In genomic region chr10:124589491-124590006, GRCh38 we compare ENCODE assay signal across 1 cellular context.
TF ChIP-seq lines count a peak whose summit lies in the region.

No MANE protein-coding gene starts in this region.

TF ChIP-seq in HepG2, 621 proteins besides CTCF, POLR2A, EP300 and RAD21 (continued from another document and continues in another):
- TF ChIP-seq ZNF142 (CRISPR knock-in tag; IDR thresholded peaks at IDR 0.05) (peak; percentile 75; the same call in 1 of the 2 replicates), TRIM22 (IDR thresholded peaks at IDR 0.05) (no peak), CREB1 (IDR thresholded peaks at IDR 0.05) (no peak), CREB1 (CRISPR knock-in tag; IDR thresholded peaks at IDR 0.05) (no peak), ZNF430 (CRISPR knock-in tag; IDR thresholded peaks at IDR 0.05) (0 out of 2 replicates have a peak, but pooled peaks have one; percentile 46), GZF1 (CRISPR knock-in tag; IDR thresholded peaks at IDR 0.05) (peak; percentile 45; the same call in 1 of the 2 replicates), FOXP1 (IDR thresholded peaks at IDR 0.05) (no peak), FOXP1 (CRISPR knock-in tag; IDR thresholded peaks at IDR 0.05) (no peak), RARA (CRISPR knock-in tag; IDR thresholded peaks at IDR 0.05) (peak; percentile 55), SPEN (CRISPR knock-in tag; IDR thresholded peaks at IDR 0.05; ENCODE audit: low read depth) (no peak), ZNF607 (CRISPR knock-in tag; IDR thresholded peaks at IDR 0.05; ENCODE audit: borderline replicate concordance) (no peak), ZFP37 (CRISPR knock-in tag; IDR thresholded peaks at IDR 0.05; ENCODE audit: borderline replicate concordance) (no peak), NKX3-1 (CRISPR knock-in tag; IDR thresholded peaks at IDR 0.05) (no peak), BORCS8-MEF2B (CRISPR knock-in tag; IDR thresholded peaks at IDR 0.05) (no peak), ZNF224 (CRISPR knock-in tag; IDR thresholded peaks at IDR 0.05) (no peak), PTBP1 (IDR thresholded peaks at IDR 0.05; ENCODE audit: low read depth, low read length, poor library complexity, severe bottlenecking) (no peak), FIP1L1 (IDR thresholded peaks at IDR 0.05; ENCODE audit: borderline replicate concordance, insufficient read depth, low read depth, low read length) (no peak), ZNF484 (CRISPR knock-in tag; IDR thresholded peaks at IDR 0.05; ENCODE audit: borderline replicate concordance, low read depth) (no peak), ZBTB7B (CRISPR knock-in tag; IDR thresholded peaks at IDR 0.05) (peak; percentile 70), ZNF720 (CRISPR knock-in tag; IDR thresholded peaks at IDR 0.05) (no peak), PRMT3 (CRISPR knock-in tag; IDR thresholded peaks at IDR 0.05; ENCODE audit: borderline replicate concordance, low read depth) (no peak), JARID2 (CRISPR knock-in tag; IDR thresholded peaks at IDR 0.05; ENCODE audit: insufficient replicate concordance) (no peak), MAZ (IDR thresholded peaks at IDR 0.05; ENCODE audit: borderline replicate concordance, low read depth, low read length) (peak; percentile 27; the same call in 1 of the 2 replicates), MAZ (CRISPR knock-in tag; IDR thresholded peaks at IDR 0.05; ENCODE audit: low read depth) (peak; percentile 36; the same call in 1 of the 2 replicates), ZNF790 (CRISPR knock-in tag; IDR thresholded peaks at IDR 0.05; ENCODE audit: borderline replicate concordance) (no peak), SOX13 (IDR thresholded peaks at IDR 0.05) (no peak), SOX13 (CRISPR knock-in tag; conservative IDR thresholded peaks at IDR 0.05 in 1 of 2, IDR thresholded peaks at IDR 0.05 in 1 of 2) (no peak; a peak in 1 of 4 replicates), ZNF710 (CRISPR knock-in tag; IDR thresholded peaks at IDR 0.05; ENCODE audit: borderline replicate concordance) (no peak), ZGPAT (CRISPR knock-in tag; IDR thresholded peaks at IDR 0.05) (0 out of 2 replicates have a peak, but pooled peaks have one; percentile 24), ZSCAN31 (CRISPR knock-in tag; IDR thresholded peaks at IDR 0.05; ENCODE audit: low read depth) (no peak), DDIT3 (CRISPR knock-in tag; IDR thresholded peaks at IDR 0.05) (no peak), ZBTB26 (CRISPR knock-in tag; IDR thresholded peaks at IDR 0.05; ENCODE audit: borderline replicate concordance) (no peak), TBX3 (IDR thresholded peaks at IDR 0.05; ENCODE audit: borderline replicate concordance) (no peak), ZNF318 (CRISPR knock-in tag; IDR thresholded peaks at IDR 0.05) (no peak), ZNF260 (CRISPR knock-in tag; IDR thresholded peaks at IDR 0.05; ENCODE audit: borderline replicate concordance, low read depth) (no peak), MNT (IDR thresholded peaks at IDR 0.05) (no peak), ZNF501 (CRISPR knock-in tag; IDR thresholded peaks at IDR 0.05) (no peak)
